ENCODE assay signal across 12 cellular contexts in the genomic region with DNA sequence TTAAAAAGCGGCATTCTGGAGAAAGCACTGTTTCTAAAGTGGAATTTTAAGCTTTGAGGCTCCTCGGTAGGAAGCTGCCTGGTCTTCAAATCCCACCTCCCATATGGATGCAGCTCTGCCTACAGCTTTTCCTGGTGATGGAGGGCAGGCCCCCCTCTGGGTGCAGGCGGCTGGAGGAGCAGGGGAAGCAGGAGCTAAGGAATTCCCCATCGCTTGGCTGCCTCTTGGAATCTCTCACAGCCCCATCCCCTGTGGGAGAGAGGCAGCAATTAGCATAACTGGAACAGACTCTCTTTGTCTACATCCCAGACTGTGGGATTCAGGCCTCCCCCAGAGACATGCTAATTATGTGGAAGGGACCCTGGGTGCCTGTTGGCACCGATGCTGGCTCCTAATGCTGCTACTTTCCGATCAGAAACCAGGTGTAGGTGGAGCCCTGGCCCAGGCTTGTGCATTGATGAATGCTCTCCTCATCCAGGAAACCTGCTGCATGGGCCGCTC. TPM values are rescaled to one million over a fixed set of nuclear protein-coding genes. Genes with fewer than 3 reads are reported as not detected.
DNase-seq lines count a peak whose midpoint lies in the region; ATAC-seq and TF ChIP-seq lines count a peak whose summit lies in the region.
"Had no signal": no experiment of that assay in that cellular context is flagged by ENCODE, and none has a peak within 500 bp of the region (broad histone marks: within the 10 kb centered on the region; RNA-seq: fewer than 3 reads in every experiment).

No MANE protein-coding gene starts in this region.

- peak overlapping the region; percentile 28 for H3K27ac ChIP-seq in SJCRH30
- H3K27ac ChIP-seq in Peyer's patch, result peak overlapping the region in 2 of 4 donors; percentile 46 to 69

- no peak for TF ChIP-seq CTCF in Peyer's patch (IDR thresholded peaks at IDR 0.05)

- H3K36me3 ChIP-seq in SJCRH30 (no peaks in the 10 kb centered on the region), Peyer's patch (no peaks in the 10 kb centered on the region)

- H3K4me3 ChIP-seq in SJCRH30, result no peak overlapping the region
- no peak overlapping the region for H3K4me3 ChIP-seq in Peyer's patch

- H3K9me3 ChIP-seq in SJCRH30 (replicated peaks) (no peaks in the 10 kb centered on the region), Peyer's patch (no peaks in the 10 kb centered on the region)

- TF ChIP-seq POLR2A in Peyer's patch (IDR thresholded peaks at IDR 0.05), result no peak

- peak; percentile 71 for ATAC-seq in sciatic nerve
- ATAC-seq: activated CD8-positive, alpha-beta T cell treated with anti-CD3 and anti-CD28 coated beads for 36 hours had no signal

- intact Hi-C loops in sciatic nerve (cut with DNase I), result no loop called here

- H3K4me1 ChIP-seq in SJCRH30 (peaks cover 27% of the 10 kb centered on the region), Peyer's patch (peaks cover 0 to 25% (median 0%) of the 10 kb centered on the region in 4 donors)

- H3K27me3 ChIP-seq in SJCRH30 (no peaks in the 10 kb centered on the region), Peyer's patch (no peaks in the 10 kb centered on the region)

- DNase-seq in NCI-H1105 (lab: John Stamatoyannopoulos, UW) (peak; percentile 36), NCI-H1105 treated with DMSO at 0.1 percent for 48 hours (lab: John Stamatoyannopoulos, UW) (no peak), SJCRH30 (peak; percentile 68 to 81), iPS-NIHi7 (ENCODE audit: extremely low spot score) (peak; percentile 80), sciatic nerve (ENCODE audit: low spot score) (no peak), SIG-M5 (lab: John Stamatoyannopoulos, UW) (no peak), SKM-1 treated with dmso at 0.1 percent for 144 hours (lab: John Stamatoyannopoulos, UW; ENCODE audit: unreplicated experiment) (no peak), Peyer's patch (no peak)
- DNase-seq: activated CD8-positive, alpha-beta T cell treated with anti-CD3 and anti-CD28 coated beads for 36 hours; activated naive CD4-positive, alpha-beta T cell treated with anti-CD3 and anti-CD28 coated beads for 36 hours; DMS53 had no signal

RNA-seq across cellular contexts. Expression of a gene that starts 51.3 kb away (rescaled TPM):
- 37.0 and 37.3 TPM in 2 replicates for total RNA-seq in SJCRH30 (2014; rRNA removed; shearing (Covaris generic))
- total RNA-seq in sciatic nerve (5.8 TPM), Peyer's patch (10 to 100 TPM; 19.3 to 63.5 (median 35.7) TPM)
- total RNA-seq: OCI-LY7 had no signal

Comparison
In these comparisons a context has a peak if more than half of its experiments do, and no peak if none do; other contexts are left out.
1. DNase-seq: peak in NCI-H1105 (single experiment), SJCRH30 (2 of 2) and iPS-NIHi7 (single experiment); none in NCI-H1105 treated with DMSO at 0.1 percent for 48 hours (single experiment), sciatic nerve (single experiment), SIG-M5 (single experiment), SKM-1 treated with dmso at 0.1 percent for 144 hours (single experiment) and Peyer's patch (0 of 3).